1 cellular context compared by ENCODE assay signal in genomic region chr15:89759835-89760234, GRCh38.
TF ChIP-seq lines count a peak whose summit lies in the region.

No MANE protein-coding gene starts in this region.

TF ChIP-seq in H1, 55 proteins besides CTCF, POLR2A, EP300 and RAD21:
- TF ChIP-seq TCF12 (IDR thresholded peaks at IDR 0.05; ENCODE audit: low read depth, low read length) = no peak
